Comparison of ENCODE assay signal across 17 cellular contexts in the genomic region with DNA sequence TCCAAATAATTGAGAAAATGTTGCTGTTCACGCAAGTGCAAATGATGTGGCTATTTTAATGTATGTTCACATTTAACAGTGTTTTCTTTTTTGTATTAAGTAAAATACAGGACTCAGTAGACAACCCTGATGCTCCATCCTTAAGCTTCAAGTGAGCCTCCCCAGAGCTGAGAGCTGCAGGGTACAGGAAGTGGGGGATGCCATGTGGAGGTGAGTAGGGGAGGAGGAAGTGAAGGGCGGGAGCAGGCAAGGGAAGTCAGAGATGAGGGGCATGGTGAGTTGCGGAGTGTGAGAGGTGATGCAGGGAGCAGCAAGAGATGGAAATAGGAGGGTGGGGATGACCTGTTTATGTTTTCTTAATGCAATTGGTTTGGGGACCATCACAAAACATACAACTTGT.
DNase-seq lines count a peak whose midpoint lies in the region; ATAC-seq and TF ChIP-seq lines count a peak whose summit lies in the region.
"Had no signal": no experiment of that assay in that cellular context is flagged by ENCODE, and none has a peak within 500 bp of the region (broad histone marks: within the 10 kb centered on the region; RNA-seq: fewer than 3 reads in every experiment).

No MANE protein-coding gene starts in this region.

- H3K27ac Mint-ChIP-seq in central memory CD8-positive, alpha-beta T cell (ENCODE audit: low read depth): peak overlapping the region; percentile 88
- no peak overlapping the region for H3K27ac Mint-ChIP-seq in progenitor cell of endocrine pancreas
- H3K27ac Mint-ChIP-seq in activated T-helper 1 cell treated with anti-CD3 and anti-CD28 coated beads, Interleukin-12 subunit alpha, Interleukin-12 subunit beta, Interleukin-2, Interleukin-4 antibody, amounts not matched to agents 30 ng/mL and 10 ng/mL and 1 ng/mL, durations not matched to agents 14 hours and 24 hours and 36 hours: no peak overlapping the region
- H3K27ac Mint-ChIP-seq: GM23338 had no signal

- H3K9me3 Mint-ChIP-seq in central memory CD8-positive, alpha-beta T cell: no peaks in the 10 kb centered on the region
- no peaks in the 10 kb centered on the region for H3K9me3 Mint-ChIP-seq in progenitor cell of endocrine pancreas (ENCODE audit: low read depth)
- no peaks in the 10 kb centered on the region for H3K9me3 Mint-ChIP-seq in activated T-helper 1 cell treated with anti-CD3 and anti-CD28 coated beads, Interleukin-12 subunit alpha, Interleukin-12 subunit beta, Interleukin-2, Interleukin-4 antibody, amounts not matched to agents 30 ng/mL and 10 ng/mL and 1 ng/mL, durations not matched to agents 14 hours and 24 hours and 36 hours
- H3K9me3 Mint-ChIP-seq: GM23338 had no signal

- H3K79me2 ChIP-seq in DND-41 (ENCODE audit: insufficient read depth, low read length): no peaks in the 10 kb centered on the region

- TF ChIP-seq CTCF in DND-41 (IDR thresholded peaks at IDR 0.05; ENCODE audit: borderline replicate concordance, extremely low read depth, low read length, poor library complexity, severe bottlenecking) (no peak), neutrophil (IDR thresholded peaks at IDR 0.05) (no peak), progenitor cell of endocrine pancreas (IDR thresholded peaks at IDR 0.05; ENCODE audit: unreplicated experiment) (no peak)

- H3K27ac ChIP-seq in BLaER1 (no peak overlapping the region), DND-41 (ENCODE audit: low read length) (peak overlapping the region; percentile 85), neutrophil (peak overlapping the region; percentile 79)
- H3K27ac ChIP-seq: KMS-11 had no signal

- peaks cover 76% of the 10 kb centered on the region for H3K4me1 Mint-ChIP-seq in central memory CD8-positive, alpha-beta T cell
- H3K4me1 Mint-ChIP-seq in progenitor cell of endocrine pancreas (ENCODE audit: low read depth): peaks cover 3% of the 10 kb centered on the region
- peaks cover 39% of the 10 kb centered on the region for H3K4me1 Mint-ChIP-seq in activated T-helper 1 cell treated with anti-CD3 and anti-CD28 coated beads, Interleukin-12 subunit alpha, Interleukin-12 subunit beta, Interleukin-2, Interleukin-4 antibody, amounts not matched to agents 30 ng/mL and 10 ng/mL and 1 ng/mL, durations not matched to agents 14 hours and 24 hours and 36 hours (ENCODE audit: low read depth)

- H3K4me2 ChIP-seq in BLaER1 (peak overlapping the region; percentile 35; the same call in 1 of the 2 replicates), DND-41 (ENCODE audit: insufficient read depth, low read length) (peak overlapping the region; percentile 18; the same call in 1 of the 2 replicates)
- H3K4me2 ChIP-seq: GM23338, KMS-11 had no signal

- H3K9me3 ChIP-seq in BLaER1 (peaks cover 7% of the 10 kb centered on the region; the same call in 1 of the 2 replicates), DND-41 (ENCODE audit: insufficient read depth, low read length, severe bottlenecking) (no peaks in the 10 kb centered on the region), neutrophil (no peaks in the 10 kb centered on the region)
- H3K9me3 ChIP-seq: Caco-2 had no signal

- peak overlapping the region; percentile 82 for H3K4me3 Mint-ChIP-seq in central memory CD8-positive, alpha-beta T cell
- H3K4me3 Mint-ChIP-seq in progenitor cell of endocrine pancreas (ENCODE audit: low read depth): no peak overlapping the region
- no peak overlapping the region for H3K4me3 Mint-ChIP-seq in activated T-helper 1 cell treated with anti-CD3 and anti-CD28 coated beads, Interleukin-12 subunit alpha, Interleukin-12 subunit beta, Interleukin-2, Interleukin-4 antibody, amounts not matched to agents 30 ng/mL and 10 ng/mL and 1 ng/mL, durations not matched to agents 14 hours and 24 hours and 36 hours
- H3K4me3 Mint-ChIP-seq: CD14-positive monocyte, GM23338 had no signal

- H3K4me1 ChIP-seq in BLaER1 (peaks cover 15% of the 10 kb centered on the region), DND-41 (ENCODE audit: insufficient read depth, low read length) (peaks cover 48% of the 10 kb centered on the region), neutrophil (ENCODE audit: control insufficient read depth in 1 of 2, insufficient read depth in 1 of 2, low read depth in 1 of 2, low read length in 1 of 2) (peaks cover 56 to 61% of the 10 kb centered on the region in 2 experiments)
- H3K4me1 ChIP-seq: Caco-2 had no signal

- H4K20me1 ChIP-seq in BLaER1 (no peaks in the 10 kb centered on the region), DND-41 (ENCODE audit: insufficient read depth, low read length) (no peaks in the 10 kb centered on the region)

- H3K27me3 ChIP-seq in BLaER1 (no peaks in the 10 kb centered on the region), DND-41 (ENCODE audit: insufficient read depth, low read length, poor library complexity) (no peaks in the 10 kb centered on the region), neutrophil (no peaks in the 10 kb centered on the region)

- peaks cover 3% of the 10 kb centered on the region for H3K36me3 Mint-ChIP-seq in central memory CD8-positive, alpha-beta T cell (ENCODE audit: insufficient read depth)
- no peaks in the 10 kb centered on the region for H3K36me3 Mint-ChIP-seq in progenitor cell of endocrine pancreas (ENCODE audit: insufficient read depth)
- H3K36me3 Mint-ChIP-seq in activated T-helper 1 cell treated with anti-CD3 and anti-CD28 coated beads, Interleukin-12 subunit alpha, Interleukin-12 subunit beta, Interleukin-2, Interleukin-4 antibody, amounts not matched to agents 30 ng/mL and 10 ng/mL and 1 ng/mL, durations not matched to agents 14 hours and 24 hours and 36 hours (ENCODE audit: low read depth): no peaks in the 10 kb centered on the region
- H3K36me3 Mint-ChIP-seq: CD14-positive monocyte had no signal

- ATAC-seq in DND-41 (ENCODE audit: insufficient read depth, low read depth): peak; percentile 96
- peak; percentile 43 for ATAC-seq in central memory CD8-positive, alpha-beta T cell (replicated peaks; ENCODE audit: extremely low read depth, poor library complexity, severe bottlenecking)
- ATAC-seq: GM23338 had no signal

- H3K9ac ChIP-seq in BLaER1 (no peak overlapping the region), DND-41 (ENCODE audit: low read depth, low read length) (peak overlapping the region; percentile 39)
- H3K9ac ChIP-seq: KMS-11 had no signal

- H3K4me3 ChIP-seq in BLaER1 (no peak overlapping the region), DND-41 (ENCODE audit: low read depth in 1 of 2, low read length in 2 of 2) (no peak overlapping the region), neutrophil (ENCODE audit: low read depth in 1 of 2, low read length in 1 of 2) (no peak overlapping the region)
- H3K4me3 ChIP-seq: GM23338 had no signal

- peak overlapping the region; percentile 66 for H2AFZ ChIP-seq in DND-41 (ENCODE audit: low read depth, low read length)
- H2AFZ ChIP-seq: GM23338 had no signal

- intact Hi-C loops in activated T-helper 1 cell treated with anti-CD3 and anti-CD28 coated beads, Interleukin-12 subunit alpha, Interleukin-12 subunit beta, Interleukin-2, Interleukin-4 antibody, amounts not matched to agents 30 ng/mL and 10 ng/mL and 1 ng/mL, durations not matched to agents 14 hours and 24 hours and 36 hours (cut with micrococcal nuclease): no loop called here

- DNase-seq in DND-41: peak; percentile 74
- DNase-seq in central memory CD8-positive, alpha-beta T cell (ENCODE audit: low spot score in 2 of 2): no peak
- no peak for DNase-seq in HPDE6-E6E7 (ENCODE audit: extremely low spot score)
- DNase-seq in progenitor cell of endocrine pancreas (ENCODE audit: low spot score, unreplicated experiment): no peak
- no peak for DNase-seq in activated T-helper 1 cell treated with anti-CD3 and anti-CD28 coated beads, Interleukin-12 subunit alpha, Interleukin-12 subunit beta, Interleukin-2, Interleukin-4 antibody, amounts not matched to agents 30 ng/mL and 10 ng/mL and 1 ng/mL, durations not matched to agents 14 hours and 24 hours and 36 hours (ENCODE audit: low spot score)
- DNase-seq: Caco-2, DMS153, NCI-H1092, NCI-H1694, NCI-H226, NCI-H524 treated with DMSO at 0.1 percent for 48 hours, Right ventricle myocardium superior had no signal

- no peaks in the 10 kb centered on the region for H3K27me3 Mint-ChIP-seq in central memory CD8-positive, alpha-beta T cell
- H3K27me3 Mint-ChIP-seq in progenitor cell of endocrine pancreas: peaks cover 7% of the 10 kb centered on the region
- H3K27me3 Mint-ChIP-seq in activated T-helper 1 cell treated with anti-CD3 and anti-CD28 coated beads, Interleukin-12 subunit alpha, Interleukin-12 subunit beta, Interleukin-2, Interleukin-4 antibody, amounts not matched to agents 30 ng/mL and 10 ng/mL and 1 ng/mL, durations not matched to agents 14 hours and 24 hours and 36 hours (ENCODE audit: insufficient read depth): no peaks in the 10 kb centered on the region

- no peaks in the 10 kb centered on the region for H3K36me3 ChIP-seq in BLaER1
- H3K36me3 ChIP-seq in DND-41 (ENCODE audit: insufficient read depth, low read length): no peaks in the 10 kb centered on the region
- no peaks in the 10 kb centered on the region for H3K36me3 ChIP-seq in neutrophil
